Comparison of ENCODE assay signal across 18 cellular contexts in genomic region chr19:47633996-47634395, GRCh38. TPM values are rescaled to one million over a fixed set of nuclear protein-coding genes. Genes with fewer than 3 reads are reported as not detected.
DNase-seq lines count a peak whose midpoint lies in the region; TF ChIP-seq lines count a peak whose summit lies in the region.
"Had no signal": no experiment of that assay in that cellular context is flagged by ENCODE, and none has a peak within 500 bp of the region (broad histone marks: within the 10 kb centered on the region; RNA-seq: fewer than 3 reads in every experiment).

No MANE protein-coding gene starts in this region.

- peaks cover 99% of the 10 kb centered on the region for H3K79me2 ChIP-seq in neural progenitor cell (ENCODE audit: low read depth)

- H3F3A ChIP-seq in neural progenitor cell (ENCODE audit: low read depth) = peaks cover 5% of the 10 kb centered on the region

- H3K4me3 Mint-ChIP-seq in brain (no peak overlapping the region), neural progenitor cell (no peak overlapping the region)
- H3K4me3 Mint-ChIP-seq: activated naive CD4-positive, alpha-beta T cell treated with anti-CD3 and anti-CD28 coated beads, Interleukin-2, amount 10 ng/mL, durations not matched to agents 7 days and 5 days; CD8-positive, alpha-beta memory T cell; natural killer cell; T-helper 2 cell treated with Interferon-gamma antibody and Interleukin-4, amounts not matched to agents 5 μg/mL and 100 μg/mL, for 36 hours had no signal

- H3K9me3 ChIP-seq in left ventricle myocardium inferior (replicated peaks) (no peaks in the 10 kb centered on the region), right atrium auricular region (no peaks in the 10 kb centered on the region), neural progenitor cell (ENCODE audit: low read depth) (no peaks in the 10 kb centered on the region)
- H3K9me3 ChIP-seq: MG63, tibial artery had no signal

- H3K27ac ChIP-seq in left ventricle myocardium inferior (replicated peaks) = peak overlapping the region; percentile 33
- H3K27ac ChIP-seq in right atrium auricular region = peak overlapping the region in 1 of 2 donors; percentile 25
- H3K27ac ChIP-seq in neural progenitor cell = peak overlapping the region; percentile 35
- H3K27ac ChIP-seq in brain microvascular endothelial cell = no peak overlapping the region
- H3K27ac ChIP-seq: tibial artery had no signal

- no peak overlapping the region for H2AFZ ChIP-seq in neural progenitor cell (replicated peaks)

- H3K4me1 ChIP-seq in left ventricle myocardium inferior (peaks cover 76% of the 10 kb centered on the region), right atrium auricular region (peaks cover 0 to 43% of the 10 kb centered on the region in 2 donors), neural progenitor cell (no peaks in the 10 kb centered on the region)

- H3K27me3 Mint-ChIP-seq in brain = peaks cover 4% of the 10 kb centered on the region
- H3K27me3 Mint-ChIP-seq in neural progenitor cell (ENCODE audit: insufficient read depth, low read depth) = peaks cover 6% of the 10 kb centered on the region
- H3K27me3 Mint-ChIP-seq: activated naive CD4-positive, alpha-beta T cell treated with anti-CD3 and anti-CD28 coated beads, Interleukin-2, amount 10 ng/mL, durations not matched to agents 7 days and 5 days had no signal

- H3K4me3 ChIP-seq in left ventricle myocardium inferior (no peak overlapping the region), right atrium auricular region (no peak overlapping the region), neural progenitor cell (no peak overlapping the region), brain microvascular endothelial cell (ENCODE audit: low read depth, low read length) (no peak overlapping the region)
- H3K4me3 ChIP-seq: MG63, tibial artery had no signal

- TF ChIP-seq CTCF in left ventricle myocardium inferior (IDR thresholded peaks at IDR 0.05; ENCODE audit: borderline replicate concordance) = no peak
- no peak for TF ChIP-seq CTCF in right atrium auricular region (IDR thresholded peaks at IDR 0.05)
- no peak for TF ChIP-seq CTCF in brain (conservative IDR thresholded peaks at IDR 0.05)
- TF ChIP-seq CTCF in neural progenitor cell (IDR thresholded peaks at IDR 0.05) = no peak
- TF ChIP-seq CTCF in brain microvascular endothelial cell (IDR thresholded peaks at IDR 0.05; ENCODE audit: low read depth, low read length, missing control alignments) = no peak

- no peaks in the 10 kb centered on the region for H3K27me3 ChIP-seq in left ventricle myocardium inferior (ENCODE audit: low read depth)
- H3K27me3 ChIP-seq in right atrium auricular region = no peaks in the 10 kb centered on the region
- H3K27me3 ChIP-seq in neural progenitor cell = no peaks in the 10 kb centered on the region
- no peaks in the 10 kb centered on the region for H3K27me3 ChIP-seq in brain microvascular endothelial cell (replicated peaks)
- H3K27me3 ChIP-seq: MG63, tibial artery had no signal

- peaks cover 81% of the 10 kb centered on the region for H3K36me3 Mint-ChIP-seq in brain
- H3K36me3 Mint-ChIP-seq in neural progenitor cell = peaks cover 17% of the 10 kb centered on the region
- H3K36me3 Mint-ChIP-seq: natural killer cell had no signal

- H3K9me3 Mint-ChIP-seq in brain (peaks cover 0 to 24% (median 3%) of the 10 kb centered on the region in 5 experiments), neural progenitor cell (no peaks in the 10 kb centered on the region)
- H3K9me3 Mint-ChIP-seq: activated naive CD4-positive, alpha-beta T cell treated with anti-CD3 and anti-CD28 coated beads, Interleukin-2, amount 10 ng/mL, durations not matched to agents 7 days and 5 days; CD8-positive, alpha-beta memory T cell; natural killer cell; T-helper 2 cell treated with Interferon-gamma antibody and Interleukin-4, amounts not matched to agents 5 μg/mL and 100 μg/mL, for 36 hours had no signal

- H3K4me2 ChIP-seq in neural progenitor cell = no peak overlapping the region

- intact Hi-C loops in left ventricle myocardium inferior (cut with micrococcal nuclease) = no loop called here

- peaks cover 87% of the 10 kb centered on the region for H4K20me1 ChIP-seq in neural progenitor cell (ENCODE audit: low read depth)

- peaks cover 4% of the 10 kb centered on the region for H3K36me3 ChIP-seq in left ventricle myocardium inferior
- H3K36me3 ChIP-seq in right atrium auricular region = no peaks in the 10 kb centered on the region
- H3K36me3 ChIP-seq in neural progenitor cell = no peaks in the 10 kb centered on the region
- H3K36me3 ChIP-seq in brain microvascular endothelial cell (replicated peaks) = peaks cover 2% of the 10 kb centered on the region
- H3K36me3 ChIP-seq: tibial artery had no signal

- H3K27ac Mint-ChIP-seq in brain (peak overlapping the region in 3 of 5 experiments; percentile 70 to 74 (median 73)), neural progenitor cell (no peak overlapping the region)
- H3K27ac Mint-ChIP-seq: activated naive CD4-positive, alpha-beta T cell treated with anti-CD3 and anti-CD28 coated beads, Interleukin-2, amount 10 ng/mL, durations not matched to agents 7 days and 5 days; natural killer cell; T-helper 2 cell treated with Interferon-gamma antibody and Interleukin-4, amounts not matched to agents 5 μg/mL and 100 μg/mL, for 36 hours had no signal

- in situ Hi-C loops in brain microvascular endothelial cell (cut with HindIII; ENCODE audit: low pct_ligation_motif_present, low sequenced_read_pairs) = no loop called here

- no peak for DNase-seq in left ventricle myocardium inferior
- no peak for DNase-seq in right atrium auricular region (ENCODE audit: low spot score)
- no peak for DNase-seq in neural progenitor cell (ENCODE audit: low spot score)
- DNase-seq in activated effector memory CD4-positive, alpha-beta T cell treated with Interleukin-2 at 50 U/mL for 16 hours = no peak
- no peak for DNase-seq in brain microvascular endothelial cell
- DNase-seq in NCI-H1436 (lab: John Stamatoyannopoulos, UW) = no peak
- DNase-seq in Kasumi-1 (lab: John Stamatoyannopoulos, UW) = no peak
- DNase-seq: ACHN; activated naive CD4-positive, alpha-beta T cell treated with anti-CD3 and anti-CD28 coated beads, Interleukin-2, amount 10 ng/mL, durations not matched to agents 7 days and 5 days; CD8-positive, alpha-beta memory T cell; effector CD8-positive, alpha-beta T cell; MG63; natural killer cell; NCI-H2107; stimulated activated CD4-positive, alpha-beta T cell treated with anti-CD3 and anti-CD28 coated beads, Interleukin-4, amount 100 ng/mL, for 24 hours; tibial artery had no signal

- H3K9ac ChIP-seq in neural progenitor cell = no peak overlapping the region

- H3K4me1 Mint-ChIP-seq in brain (peaks cover 16% of the 10 kb centered on the region), neural progenitor cell (peaks cover 16% of the 10 kb centered on the region)

RNA-seq across cellular contexts. Expression of gene BICRA, which starts 25.1 kb away (rescaled TPM):
- total RNA-seq in left ventricle myocardium inferior = 7.8 TPM
- total RNA-seq in right atrium auricular region = 10 to 100 TPM in 1 of 2 donors, 1 to 10 TPM in 1; 7.0 to 12.6 TPM
- 15.7 TPM for polyA plus RNA-seq in brain (ENCODE audit: insufficient read depth, low read depth, low replicate concordance)
- total RNA-seq in neural progenitor cell (ENCODE audit: low replicate concordance) = 6.4 and 15.6 TPM in 2 replicates
